2 cellular contexts compared by ENCODE assay signal in genomic region chr5:41281215-41281810, GRCh38.
TF ChIP-seq lines count a peak whose summit lies in the region.

No MANE protein-coding gene starts in this region.

TF ChIP-seq in GM12878, 131 proteins besides CTCF, POLR2A, EP300 and RAD21 (continued from another document):
- TF ChIP-seq IRF3 (IDR thresholded peaks at IDR 0.05), result no peak
TF ChIP-seq in GM12878: peak in this region for 0.

TF ChIP-seq in HepG2, 621 proteins besides CTCF, POLR2A, EP300 and RAD21:
- TF ChIP-seq PATZ1 (CRISPR knock-in tag; IDR thresholded peaks at IDR 0.05) (no peak), TMF1 (CRISPR knock-in tag; IDR thresholded peaks at IDR 0.05; ENCODE audit: low read depth) (no peak), NR1H2 (CRISPR knock-in tag; IDR thresholded peaks at IDR 0.05; ENCODE audit: borderline replicate concordance, low read depth) (no peak)
